In genomic region chr17:75188614-75189013, GRCh38 we compare ENCODE assay signal across 15 cellular contexts.
"Had no signal": no experiment of that assay in that cellular context is flagged by ENCODE, and none has a peak within 500 bp of the region (broad histone marks: within the 10 kb centered on the region; RNA-seq: fewer than 3 reads in every experiment).

No MANE protein-coding gene starts in this region.

- H3K9me3 ChIP-seq: tibial artery had no signal

- H3K27me3 ChIP-seq: tibial artery had no signal

- ATAC-seq: left cardiac atrium, sciatic nerve had no signal

- H3K27ac Mint-ChIP-seq: activated B cell treated with CpG ODN at 0.5 μM for 24 hours, nephron had no signal

- H3K27me3 Mint-ChIP-seq: activated B cell treated with CpG ODN at 0.5 μM for 24 hours had no signal

- H3K36me3 ChIP-seq: tibial artery had no signal

- DNase-seq: activated B cell treated with CpG ODN at 0.5 μM for 24 hours; activated CD4-positive, alpha-beta T cell treated with anti-CD3 and anti-CD28 coated beads, Interleukin-2, amount 50 U/mL, for 1 hour; activated effector memory CD4-positive, alpha-beta T cell treated with anti-CD3 and anti-CD28 coated beads, Interleukin-2, amount 50 U/mL, for 16 hours; activated T-cell treated with anti-CD3 and anti-CD28 coated beads, Interleukin-2, amount 50 U/mL, for 1 hour; amniotic stem cell; hippocampal formation; left cardiac atrium; stimulated activated naive CD8-positive, alpha-beta T cell treated with anti-CD3 and anti-CD28 coated beads, Interleukin-15, Interleukin-2, amounts not matched to agents 100 U/mL and 50 U/mL, for 24 hours; substantia nigra; T-helper 9 cell; tibial artery had no signal

- H3K4me3 Mint-ChIP-seq: activated B cell treated with CpG ODN at 0.5 μM for 24 hours, nephron had no signal

- H3K4me3 ChIP-seq: tibial artery had no signal

- H3K36me3 Mint-ChIP-seq: activated naive CD4-positive, alpha-beta T cell treated with anti-CD3 and anti-CD28 coated beads, Interleukin-2, amount 50 U/mL, for 72 hours had no signal

- H3K4me1 ChIP-seq: parathyroid adenoma had no signal

- H3K27ac ChIP-seq: parathyroid adenoma, tibial artery had no signal

- H3K9me3 Mint-ChIP-seq: activated B cell treated with CpG ODN at 0.5 μM for 24 hours; activated naive CD4-positive, alpha-beta T cell treated with anti-CD3 and anti-CD28 coated beads, Interleukin-2, amount 50 U/mL, for 72 hours; nephron had no signal
